ENCODE assay signal across 15 cellular contexts in genomic region chr22:46881373-46882118, GRCh38.
DNase-seq lines count a peak whose midpoint lies in the region; ATAC-seq and TF ChIP-seq lines count a peak whose summit lies in the region.
"Had no signal": no experiment of that assay in that cellular context is flagged by ENCODE, and none has a peak within 500 bp of the region (broad histone marks: within the 10 kb centered on the region; RNA-seq: fewer than 3 reads in every experiment).

No MANE protein-coding gene starts in this region.

- H3K36me3 Mint-ChIP-seq in HFFc6 (ENCODE audit: low read depth) = no peaks in the 10 kb centered on the region
- peaks cover 7% of the 10 kb centered on the region for H3K36me3 Mint-ChIP-seq in chondrocyte (ENCODE audit: low read depth)

- no peak for ATAC-seq in HG02870 (IDR thresholded peaks at IDR 0.05; ENCODE audit: unreplicated experiment)

- DNase-seq in Caki2 (ENCODE audit: low read depth) (peak; percentile 37), HFFc6 (peak; percentile 43), chondrocyte (ENCODE audit: low spot score) (no peak), kidney tubule cell (ENCODE audit: low spot score) (peak; percentile 76), amniotic stem cell (lab: John Stamatoyannopoulos, UW) (no peak), ureter (ENCODE audit: low spot score) (no peak)
- DNase-seq in activated CD4-positive, CD25-positive, alpha-beta regulatory T cell (lab: John Stamatoyannopoulos, UW) = no peak
- DNase-seq: activated naive CD8-positive, alpha-beta T cell treated with anti-CD3 and anti-CD28 coated beads, Interleukin-2, amount 10 ng/mL, durations not matched to agents 7 days and 5 days; COR-L47; GOT3; NCI-H2029; ovary; T-helper 1 cell had no signal

- H3K4me3 Mint-ChIP-seq in HFFc6 (no peak overlapping the region), chondrocyte (ENCODE audit: unreplicated experiment) (no peak overlapping the region)
- H3K4me3 Mint-ChIP-seq: activated naive CD8-positive, alpha-beta T cell treated with anti-CD3 and anti-CD28 coated beads, Interleukin-2, amount 10 ng/mL, durations not matched to agents 7 days and 5 days; dendritic cell treated with granulocyte-macrophage colony-stimulating factor and Interleukin-4, amounts not matched to agents 40 ng/mL and 50 ng/mL, for 4 days had no signal

- H3K27ac Mint-ChIP-seq in HFFc6 = no peak overlapping the region
- H3K27ac Mint-ChIP-seq in chondrocyte (ENCODE audit: unreplicated experiment) = peak overlapping the region; percentile 38
- H3K27ac Mint-ChIP-seq: activated naive CD8-positive, alpha-beta T cell treated with anti-CD3 and anti-CD28 coated beads, Interleukin-2, amount 10 ng/mL, durations not matched to agents 7 days and 5 days; dendritic cell treated with granulocyte-macrophage colony-stimulating factor and Interleukin-4, amounts not matched to agents 40 ng/mL and 50 ng/mL, for 4 days had no signal

- TF ChIP-seq CTCF in HFFc6 (IDR thresholded peaks at IDR 0.05) (no peak), chondrocyte (IDR thresholded peaks at IDR 0.05) (no peak)

- in situ Hi-C loops in Caki2 (cut with HindIII; ENCODE audit: low pct_unique_long_range_greater_than_20kb, low sequenced_read_pairs) = no loop called here

- peaks cover 4% of the 10 kb centered on the region for H3K27me3 Mint-ChIP-seq in HFFc6 (ENCODE audit: insufficient read depth)
- H3K27me3 Mint-ChIP-seq in chondrocyte (ENCODE audit: low read depth) = no peaks in the 10 kb centered on the region
- H3K27me3 Mint-ChIP-seq: activated naive CD8-positive, alpha-beta T cell treated with anti-CD3 and anti-CD28 coated beads, Interleukin-2, amount 10 ng/mL, durations not matched to agents 7 days and 5 days; dendritic cell treated with granulocyte-macrophage colony-stimulating factor and Interleukin-4, amounts not matched to agents 40 ng/mL and 50 ng/mL, for 4 days had no signal

- H3K4me1 Mint-ChIP-seq in HFFc6 (ENCODE audit: low read depth) (peaks cover 8% of the 10 kb centered on the region), chondrocyte (ENCODE audit: low read depth) (no peaks in the 10 kb centered on the region)

- H3K9me3 Mint-ChIP-seq in HFFc6 (no peaks in the 10 kb centered on the region), chondrocyte (ENCODE audit: low read depth) (no peaks in the 10 kb centered on the region)
- H3K9me3 Mint-ChIP-seq: activated naive CD8-positive, alpha-beta T cell treated with anti-CD3 and anti-CD28 coated beads, Interleukin-2, amount 10 ng/mL, durations not matched to agents 7 days and 5 days; dendritic cell treated with granulocyte-macrophage colony-stimulating factor and Interleukin-4, amounts not matched to agents 40 ng/mL and 50 ng/mL, for 4 days had no signal

Comparison
In these comparisons a context has a peak if more than half of its experiments do, and no peak if none do; other contexts are left out.
1. DNase-seq: peak in Caki2 (single experiment), HFFc6 (single experiment) and kidney tubule cell (single experiment); none in chondrocyte (single experiment), activated CD4-positive, CD25-positive, alpha-beta regulatory T cell (0 of 4), amniotic stem cell (single experiment) and ureter (single experiment).